11 cellular contexts compared by ENCODE assay signal in genomic region chr11:111922803-111923202, GRCh38. TPM values are rescaled to one million over a fixed set of nuclear protein-coding genes. Genes with fewer than 3 reads are reported as not detected.
DNase-seq lines count a peak whose midpoint lies in the region; ATAC-seq lines count a peak whose summit lies in the region.
"Had no signal": no experiment of that assay in that cellular context is flagged by ENCODE, and none has a peak within 500 bp of the region (broad histone marks: within the 10 kb centered on the region; RNA-seq: fewer than 3 reads in every experiment).

No MANE protein-coding gene starts in this region.

- DNase-seq in Right ventricle myocardium inferior (ENCODE audit: missing footprints) (no peak), cardiac septum (ENCODE audit: low spot score) (no peak), epidermal melanocyte (ENCODE audit: insufficient read length, low spot score) (peak; percentile 29), aorta (no peak), SJCRH30 (no peak)
- DNase-seq in stimulated activated CD4-positive, alpha-beta T cell treated with anti-CD3 and anti-CD28 coated beads, Interleukin-4, amount 100 ng/mL, for 1 hour = no peak
- DNase-seq: activated naive CD4-positive, alpha-beta T cell treated with anti-CD3 and anti-CD28 coated beads, Interleukin-2, amount 10 ng/mL, durations not matched to agents 7 days and 5 days; CD4-positive, CD25-positive, alpha-beta regulatory T cell; naive thymus-derived CD4-positive, alpha-beta T cell had no signal

- WGBS in aorta, 2 donors = 2 to 4% methylated on average over 2 of the region's 2 CpGs

- H3K9me3 ChIP-seq in muscle layer of duodenum (ENCODE audit: control insufficient read depth in 1 of 2, low read length in 2 of 2) (no peaks in the 10 kb centered on the region), aorta (ENCODE audit: control insufficient read depth, low read length) (no peaks in the 10 kb centered on the region), SJCRH30 (replicated peaks) (no peaks in the 10 kb centered on the region)

- ATAC-seq in Right ventricle myocardium inferior (peak; percentile 44), aorta (ENCODE audit: low FRiP score) (peak; percentile 61), GM21360 (IDR thresholded peaks at IDR 0.05; ENCODE audit: unreplicated experiment) (no peak)
- ATAC-seq: naive thymus-derived CD4-positive, alpha-beta T cell had no signal

- H3K4me1 ChIP-seq in muscle layer of duodenum (ENCODE audit: control insufficient read depth in 1 of 2, insufficient read depth in 2 of 2, low read length in 2 of 2) (peaks cover 20 to 32% of the 10 kb centered on the region in 2 donors), aorta (ENCODE audit: control insufficient read depth in 1 of 2, insufficient read depth in 2 of 2, low read length in 2 of 2) (peaks cover 0 to 6% of the 10 kb centered on the region in 2 donors), SJCRH30 (peaks cover 13% of the 10 kb centered on the region; the same call in 1 of the 2 replicates)

- H3K4me3 ChIP-seq in muscle layer of duodenum (ENCODE audit: low read depth in 1 of 2, low read length in 2 of 2) (no peak overlapping the region), aorta (ENCODE audit: low read length in 2 of 2) (no peak overlapping the region), SJCRH30 (no peak overlapping the region)

- H3K36me3 ChIP-seq in muscle layer of duodenum (ENCODE audit: control insufficient read depth in 1 of 2, insufficient read depth in 2 of 2, low read length in 2 of 2) (peaks cover 0 to 10% of the 10 kb centered on the region in 2 donors), aorta (ENCODE audit: control insufficient read depth in 1 of 2, insufficient read depth in 2 of 2, low read length in 1 of 2) (no peaks in the 10 kb centered on the region), SJCRH30 (no peaks in the 10 kb centered on the region)

- H3K27me3 ChIP-seq in muscle layer of duodenum (ENCODE audit: low read depth, low read length) = no peaks in the 10 kb centered on the region
- H3K27me3 ChIP-seq in aorta (ENCODE audit: control insufficient read depth in 1 of 2, insufficient read depth in 2 of 2, low read length in 1 of 2) = no peaks in the 10 kb centered on the region
- H3K27me3 ChIP-seq in SJCRH30 = no peaks in the 10 kb centered on the region

- intact Hi-C loops in Right ventricle myocardium inferior (cut with DNase I) = loop anchor here (10.0 kb wide), 1 partner anchor 252 kb away; the partner anchor contains the start of gene BCO2
- intact Hi-C loops in cardiac septum (cut with DNase I) = no loop called here
- intact Hi-C loops in aorta (cut with DNase I) = no loop called here

- H3K27ac ChIP-seq in muscle layer of duodenum (ENCODE audit: low read length) (peak overlapping the region; percentile 92), aorta (ENCODE audit: low read depth in 1 of 2, low read length in 2 of 2) (peak overlapping the region; percentile 88 to 99), SJCRH30 (no peak overlapping the region; the same call in 1 of the 2 replicates)

RNA-seq across cellular contexts. Expression of gene C11orf52, which starts 4.1 kb away (rescaled TPM):
- 1.9 TPM for total RNA-seq in Right ventricle myocardium inferior
- total RNA-seq in cardiac septum = 2.6 TPM
- total RNA-seq in aorta = 1 to 10 TPM; 2.7 to 5.2 TPM
- polyA plus RNA-seq in aorta = 1 to 10 TPM; 5.3 to 5.6 TPM
- total RNA-seq in SJCRH30 (2014; rRNA removed; shearing (Covaris generic)) = 0.53 and 1.4 TPM in 2 replicates
- total RNA-seq: CD4-positive, CD25-positive, alpha-beta regulatory T cell; naive thymus-derived CD4-positive, alpha-beta T cell had no signal

RNA-seq across cellular contexts. Expression of gene HSPB2, which starts 10.3 kb away (rescaled TPM):
- 43.7 TPM for total RNA-seq in Right ventricle myocardium inferior
- total RNA-seq in cardiac septum = 59.9 TPM
- total RNA-seq in aorta = 10 to 100 TPM; 18.1 to 24.8 TPM
- polyA plus RNA-seq in aorta = 10 to 100 TPM; 13.8 to 60.2 TPM
- 1.0 and 1.5 TPM in 2 replicates for total RNA-seq in SJCRH30 (2014; rRNA removed; shearing (Covaris generic))
- total RNA-seq: CD4-positive, CD25-positive, alpha-beta regulatory T cell; naive thymus-derived CD4-positive, alpha-beta T cell had no signal
- polyA plus RNA-seq: CD4-positive, CD25-positive, alpha-beta regulatory T cell; naive thymus-derived CD4-positive, alpha-beta T cell had no signal

RNA-seq across cellular contexts. Expression of gene CRYAB, which starts 11.2 kb away (rescaled TPM):
- total RNA-seq in Right ventricle myocardium inferior (7,453 TPM), cardiac septum (8,606 TPM), aorta (1,000 to 10,000 TPM in 1 of 2 donors, 100 to 1,000 TPM in 1; 323 to 2,347 TPM)
- polyA plus RNA-seq in aorta = 100 to 1,000 TPM; 483 to 702 TPM
- 3.4 and 4.1 TPM in 2 replicates for total RNA-seq in SJCRH30 (2014; rRNA removed; shearing (Covaris generic))
- total RNA-seq: CD4-positive, CD25-positive, alpha-beta regulatory T cell; naive thymus-derived CD4-positive, alpha-beta T cell had no signal
- polyA plus RNA-seq: CD4-positive, CD25-positive, alpha-beta regulatory T cell; naive thymus-derived CD4-positive, alpha-beta T cell had no signal

RNA-seq across cellular contexts. Expression of gene DIXDC1, which starts 14.3 kb away (rescaled TPM):
- total RNA-seq in Right ventricle myocardium inferior (20.7 TPM), cardiac septum (29.0 TPM), aorta (10 to 100 TPM; 54.4 to 61.8 TPM)
- polyA plus RNA-seq in aorta = 10 to 100 TPM; 29.8 to 33.0 TPM
- 6.8 and 7.3 TPM in 2 replicates for total RNA-seq in SJCRH30 (2014; rRNA removed; shearing (Covaris generic))

RNA-seq across cellular contexts. Expression of gene CFAP68, which starts 43.5 kb away (rescaled TPM):
- total RNA-seq in Right ventricle myocardium inferior (27.2 TPM), cardiac septum (27.8 TPM), aorta (10 to 100 TPM in 1 of 2 donors, 1 to 10 TPM in 1; 6.6 to 15.2 TPM)
- polyA plus RNA-seq in aorta = 10 to 100 TPM; 11.5 to 22.0 TPM
- 23.1 and 23.9 TPM in 2 replicates for total RNA-seq in SJCRH30 (2014; rRNA removed; shearing (Covaris generic))

Comparison
In these comparisons a context has a peak if more than half of its experiments do, and no peak if none do; other contexts are left out.
1. RNA of gene CRYAB, which starts 11.2 kb away (total RNA-seq): 8,606 TPM in cardiac septum (single experiment), 7,453 TPM in Right ventricle myocardium inferior (single experiment) and 323 to 2,347 TPM in aorta; 3.4 to 4.1 TPM in SJCRH30; every median in the first group is over 10 times any median in the second.